In the genomic region with DNA sequence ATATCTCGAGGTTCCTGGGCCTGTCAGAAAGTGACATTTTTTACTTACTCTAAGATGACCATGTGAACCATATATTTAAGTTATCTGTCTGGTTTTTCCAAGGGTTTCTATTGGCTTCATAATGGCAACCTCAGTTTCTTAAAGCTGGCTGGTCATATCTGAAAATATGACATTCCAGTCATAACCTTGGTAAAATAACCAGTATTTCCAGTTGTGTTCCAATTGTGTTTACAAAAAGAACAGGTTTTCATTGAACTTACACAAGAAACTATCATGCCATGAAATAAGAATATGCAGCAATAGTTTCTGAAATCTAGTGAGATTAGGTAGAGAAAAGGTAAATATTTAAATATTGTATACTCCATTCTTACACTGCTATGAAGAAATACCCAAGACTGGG, we compare ENCODE assay signal across 17 cellular contexts.
DNase-seq lines count a peak whose midpoint lies in the region; ATAC-seq and TF ChIP-seq lines count a peak whose summit lies in the region.
"Had no signal": no experiment of that assay in that cellular context is flagged by ENCODE, and none has a peak within 500 bp of the region (broad histone marks: within the 10 kb centered on the region; RNA-seq: fewer than 3 reads in every experiment).

No MANE protein-coding gene starts in this region.

- H3K27ac Mint-ChIP-seq in type B pancreatic cell = peak overlapping the region; percentile 71
- H3K27ac Mint-ChIP-seq: B cell; CD4-positive, CD25-positive, alpha-beta regulatory T cell; CD8-positive, alpha-beta T cell; HFFc6 had no signal

- no peaks in the 10 kb centered on the region for H3K27me3 Mint-ChIP-seq in type B pancreatic cell
- H3K27me3 Mint-ChIP-seq: B cell; CD4-positive, CD25-positive, alpha-beta regulatory T cell had no signal

- DNase-seq in DMS53 (lab: John Stamatoyannopoulos, UW) = peak; percentile 8
- DNase-seq in DMS53 treated with DMSO at 0.1 percent for 48 hours (lab: John Stamatoyannopoulos, UW; ENCODE audit: unreplicated experiment) = no peak
- peak; percentile 44 for DNase-seq in epithelial cell of esophagus (ENCODE audit: low read depth)
- DNase-seq in type B pancreatic cell (ENCODE audit: extremely low spot score, unreplicated experiment) = no peak
- no peak for DNase-seq in epidermal melanocyte (ENCODE audit: insufficient read length, low spot score)
- DNase-seq: Caco-2; CD4-positive, CD25-positive, alpha-beta regulatory T cell; CD8-positive, alpha-beta T cell; DMS153; DMS79 treated with DMSO at 0.1 percent for 48 hours; GF-D8; GOT3; HFFc6 had no signal

- peaks cover 6% of the 10 kb centered on the region for H3K4me1 Mint-ChIP-seq in type B pancreatic cell (ENCODE audit: unreplicated experiment)
- H3K4me1 Mint-ChIP-seq: B cell; CD4-positive, CD25-positive, alpha-beta regulatory T cell had no signal

- peak overlapping the region; percentile 67 for H3K4me3 Mint-ChIP-seq in type B pancreatic cell
- H3K4me3 Mint-ChIP-seq: B cell; CD4-positive, CD25-positive, alpha-beta regulatory T cell; CD8-positive, alpha-beta T cell; HFFc6 had no signal

- TF ChIP-seq CTCF in epithelial cell of esophagus (IDR thresholded peaks at IDR 0.05; ENCODE audit: insufficient read depth, low read depth, low read length, missing control alignments) (no peak), type B pancreatic cell (conservative IDR thresholded peaks at IDR 0.05) (no peak)

- peaks cover 10% of the 10 kb centered on the region for H3K9me3 Mint-ChIP-seq in type B pancreatic cell
- H3K9me3 Mint-ChIP-seq: CD8-positive, alpha-beta T cell had no signal

- H3K4me3 ChIP-seq in epithelial cell of esophagus (ENCODE audit: low read length) = no peak overlapping the region
- H3K4me3 ChIP-seq: BLaER1, HAP-1 had no signal

- H3K36me3 Mint-ChIP-seq in type B pancreatic cell = peaks cover 6% of the 10 kb centered on the region
- H3K36me3 Mint-ChIP-seq: CD4-positive, CD25-positive, alpha-beta regulatory T cell; CD8-positive, alpha-beta T cell had no signal

- ATAC-seq in GM19035 (IDR thresholded peaks at IDR 0.05; ENCODE audit: unreplicated experiment) = no peak
- ATAC-seq: CD8-positive, alpha-beta T cell had no signal

Comparison
In these comparisons a context has a peak if more than half of its experiments do, and no peak if none do; other contexts are left out.
1. DNase-seq: peak in DMS53 (single experiment) and epithelial cell of esophagus (single experiment); none in DMS53 treated with DMSO at 0.1 percent for 48 hours (single experiment), type B pancreatic cell (single experiment) and epidermal melanocyte (single experiment).